8 cellular contexts compared by ENCODE assay signal in the genomic region with DNA sequence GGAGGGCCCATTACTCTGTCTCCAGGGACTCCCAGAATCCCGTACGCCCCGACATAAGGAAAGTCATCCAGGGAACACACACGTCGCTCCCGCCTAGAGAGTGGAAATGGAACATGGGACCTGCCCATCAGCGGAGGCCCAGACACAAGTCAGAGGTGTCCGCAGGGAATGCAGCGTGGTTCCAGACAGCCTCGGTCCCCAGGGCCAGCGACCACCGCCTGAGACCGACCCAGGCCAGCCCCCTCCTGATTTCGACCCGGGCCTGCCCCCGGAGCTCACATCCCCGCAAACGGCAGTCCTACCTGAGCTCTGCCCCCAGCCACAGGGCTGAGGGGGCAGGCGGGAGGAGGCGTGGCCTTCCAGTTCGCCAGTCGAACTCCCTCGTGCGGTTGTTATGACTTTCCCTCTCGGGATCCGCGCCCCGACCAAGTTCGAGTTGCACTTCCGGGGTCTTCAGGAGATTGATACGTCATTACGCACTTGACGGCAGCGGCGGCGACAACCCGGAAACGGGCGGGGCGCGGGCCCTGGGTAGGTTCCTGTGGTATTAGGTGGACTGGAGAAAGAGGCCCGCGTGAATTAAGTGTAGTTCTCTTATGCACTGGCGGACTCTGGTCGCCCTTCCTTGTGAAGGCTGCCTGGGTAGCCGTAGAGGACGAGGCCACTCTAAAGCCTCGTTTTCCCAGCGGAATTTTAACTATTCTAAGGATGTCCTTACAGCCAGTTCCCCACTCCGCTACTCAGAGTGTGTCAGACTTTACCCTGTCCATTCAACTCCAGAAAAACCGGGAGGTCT.
DNase-seq lines count a peak whose midpoint lies in the region; ATAC-seq, FAIRE-seq and TF ChIP-seq lines count a peak whose summit lies in the region.

No MANE protein-coding gene starts in this region.

- peak overlapping the region; percentile 70 to 79 for H3K4me2 ChIP-seq in H1 (ENCODE audit: insufficient read depth in 1 of 2, low read depth in 2 of 2, low read length in 2 of 2)
- H3K4me2 ChIP-seq in mesenchymal stem cell (ENCODE audit: low read length, poor library complexity, severe bottlenecking), result peak overlapping the region; percentile 90

- no peaks in the 10 kb centered on the region for H3K27me3 ChIP-seq in Caco-2 (replicated peaks; ENCODE audit: control insufficient read depth, insufficient read depth, low read length)
- no peaks in the 10 kb centered on the region; a peak in 2 of 7 replicates for H3K27me3 ChIP-seq in H1 (replicated peaks in 1 of 4; ENCODE audit: control insufficient read depth in 3 of 4, extremely low read depth in 1 of 4, insufficient read depth in 3 of 4, low read length in 3 of 4)
- H3K27me3 ChIP-seq in mesenchymal stem cell (ENCODE audit: control insufficient read depth in 1 of 2, insufficient read depth in 1 of 2, low read length in 2 of 2), result no peaks in the 10 kb centered on the region

- POLR2A ChIA-PET in Caco-2 (lab: Charles Lee), result interaction anchor here (1.0 kb wide), 1 partner anchor 16 kb away, joined by 5 read pairs; no protein-coding TSS in a partner anchor
- POLR2A ChIA-PET in H1 (lab: Charles Lee; ENCODE audit: partially characterized antibody), result no interaction called here

- H3K27ac ChIP-seq in H1 (ENCODE audit: low read depth, low read length) (peak overlapping the region; percentile 79; the same call in 1 of the 2 replicates), mesenchymal stem cell (ENCODE audit: low read length, poor library complexity, severe bottlenecking) (peak overlapping the region; percentile 66)

- peak overlapping the region; percentile 55 to 74 (median 64) for H3K9ac ChIP-seq in H1 (replicated peaks in 1 of 4; ENCODE audit: extremely low read depth in 1 of 4, low read depth in 3 of 4, low read length in 3 of 4)
- peak overlapping the region; percentile 95 for H3K9ac ChIP-seq in mesenchymal stem cell (ENCODE audit: low read length)

- H2BK12ac ChIP-seq in H1 (ENCODE audit: low read depth, low read length) (no peak overlapping the region), mesenchymal stem cell (ENCODE audit: low read length in 2 of 2) (peak overlapping the region in 1 of 2 experiments; percentile 87)

- FAIRE-seq in H1 (lab: Jason Lieb, UNC), result peak; percentile 94

- H3K27ac Mint-ChIP-seq in Caco-2 (ENCODE audit: unreplicated experiment), result peak overlapping the region; percentile 96

- H3K36me3 ChIP-seq in Caco-2 (ENCODE audit: control insufficient read depth, insufficient read depth, low read length) (no peaks in the 10 kb centered on the region), H1 (ENCODE audit: control insufficient read depth in 2 of 4, insufficient read depth in 4 of 4, low read length in 3 of 4) (no peaks in the 10 kb centered on the region), mesenchymal stem cell (ENCODE audit: control insufficient read depth in 1 of 2, insufficient read depth in 2 of 2, low read depth in 1 of 2, low read length in 2 of 2) (no peaks in the 10 kb centered on the region)

- no peaks in the 10 kb centered on the region; a peak in 1 of 4 replicates for H3K79me2 ChIP-seq in H1 (ENCODE audit: control insufficient read depth in 1 of 2, insufficient read depth in 2 of 2, low read length in 2 of 2)

- H3K4me3 ChIP-seq in Caco-2 (ENCODE audit: low read depth, low read length), result peak overlapping the region; percentile 86
- peak overlapping the region; percentile 61 to 90 (median 81) for H3K4me3 ChIP-seq in H1 (ENCODE audit: extremely low read depth in 1 of 4, insufficient read depth in 2 of 4, low read depth in 3 of 4, low read length in 4 of 4)
- H3K4me3 ChIP-seq in mesenchymal stem cell (ENCODE audit: insufficient read depth in 1 of 2, low read depth in 1 of 2, low read length in 2 of 2), result peak overlapping the region; percentile 86 to 92

- H2BK5ac ChIP-seq in H1 (ENCODE audit: low read depth, low read length), result peak overlapping the region; percentile 85
- H2BK5ac ChIP-seq in mesenchymal stem cell (ENCODE audit: low read depth, low read length, poor library complexity, severe bottlenecking), result peak overlapping the region; percentile 22

- no peak overlapping the region for H3K23ac ChIP-seq in H1 (ENCODE audit: insufficient read length)
- no peak overlapping the region for H3K23ac ChIP-seq in mesenchymal stem cell (ENCODE audit: low read length in 2 of 2)

- TF ChIP-seq CTCF in Caco-2 (IDR thresholded peaks at IDR 0.05; ENCODE audit: insufficient read depth in 1 of 2, low read depth in 1 of 2, low read length in 1 of 2, severe bottlenecking in 1 of 2, unreplicated experiment in 1 of 2), result peak in 1 of 2 experiments; percentile 40
- TF ChIP-seq CTCF in H1 (IDR thresholded peaks at IDR 0.05; ENCODE audit: control extremely low read depth in 1 of 3, insufficient read depth in 1 of 3, low read depth in 1 of 3, low read length in 3 of 3), result peak in 2 of 3 experiments; percentile 5 to 34; a peak in 2 of 4 replicates

- peak overlapping the region; percentile 89 for H3K18ac ChIP-seq in H1 (ENCODE audit: extremely low read depth, low read length)
- peak overlapping the region; percentile 60 to 93 for H3K18ac ChIP-seq in mesenchymal stem cell (ENCODE audit: low read depth in 1 of 2, low read length in 2 of 2)

- H3K36me3 Mint-ChIP-seq in Caco-2 (ENCODE audit: insufficient read depth, unreplicated experiment), result peaks cover 5% of the 10 kb centered on the region

- DNase-seq in Caco-2 (peak; percentile 96 to 97), HT1080 (ENCODE audit: low read depth) (peak; percentile 97), NOMO-1 (lab: John Stamatoyannopoulos, UW; ENCODE audit: unreplicated experiment in 2 of 2) (peak; percentile 93 to 95), H1 (ENCODE audit: low read depth in 1 of 2, low spot score in 2 of 2) (peak; percentile 92), mesenchymal stem cell (peak; percentile 95)
- DNase-seq in activated CD8-positive, alpha-beta memory T cell treated with anti-CD3 and anti-CD28 coated beads for 48 hours (ENCODE audit: low read depth in 2 of 3, low spot score in 2 of 3), result peak; percentile 70 to 80 (median 74)
- DNase-seq in stimulated activated CD8-positive, alpha-beta memory T cell treated with anti-CD3 and anti-CD28 coated beads, Interleukin-12 subunit alpha, Interleukin-12 subunit beta, amount 100 ng/mL, for 24 hours (ENCODE audit: extremely low read depth), result peak; percentile 86

- intact Hi-C loops in Caco-2 (cut with micrococcal nuclease; ENCODE audit: unreplicated experiment), result loop anchor here (1.0 to 5.0 kb wide), 3 partner anchors 16 to 201 kb away; no protein-coding TSS in a partner anchor

- H3K27me3 Mint-ChIP-seq in Caco-2 (ENCODE audit: insufficient read depth, unreplicated experiment), result no peaks in the 10 kb centered on the region

- no peak overlapping the region; the same call in 1 of the 2 replicates for H2BK20ac ChIP-seq in H1 (ENCODE audit: low read length)

- no peaks in the 10 kb centered on the region for H3K79me1 ChIP-seq in H1 (ENCODE audit: low read depth, low read length)
- peaks cover 12% of the 10 kb centered on the region for H3K79me1 ChIP-seq in mesenchymal stem cell (replicated peaks; ENCODE audit: low read length, poor library complexity, severe bottlenecking)

- TSS peak; percentile 60 for BruUV-seq in Caco-2 (replicated peaks; lab: Mats Ljungman, UMichigan)

- peak overlapping the region; percentile 74 for H3K56ac ChIP-seq in H1 (replicated peaks; ENCODE audit: insufficient read length, low read depth, low read length)

- H4K5ac ChIP-seq in H1 (ENCODE audit: insufficient read length, low read depth, low read length), result peak overlapping the region; percentile 97

- TF ChIP-seq EP300 in H1 (IDR thresholded peaks at IDR 0.05; ENCODE audit: borderline replicate concordance in 1 of 2, low read depth in 2 of 2, low read length in 2 of 2), result 0 out of 3 replicates have a peak, but pooled peaks of 1 of the 2 experiments have one; percentile 33

- peaks cover 2% of the 10 kb centered on the region for H3K9me3 ChIP-seq in Caco-2
- H3K9me3 ChIP-seq in H1 (ENCODE audit: insufficient read depth in 2 of 2, low read depth in 1 of 2, low read length in 1 of 2), result peaks cover under 1 to 6% of the 10 kb centered on the region in 2 experiments; a peak in 3 of 4 replicates
- H3K9me3 ChIP-seq in mesenchymal stem cell (ENCODE audit: control insufficient read depth, low read length), result no peaks in the 10 kb centered on the region

- CTCF ChIA-PET in Caco-2 (lab: Charles Lee) (no interaction called here), H1 (lab: Charles Lee; ENCODE audit: partially characterized antibody) (interaction anchor here (1.0 kb wide), 1 partner anchor 163 kb away, joined by 3 read pairs; no protein-coding TSS in a partner anchor)

- H4K91ac ChIP-seq in H1 (replicated peaks; ENCODE audit: insufficient read length, low read length) (peak overlapping the region; percentile 56), mesenchymal stem cell (ENCODE audit: low read length) (no peak overlapping the region)

- H3K23me2 ChIP-seq in H1 (ENCODE audit: low read depth, low read length), result no peaks in the 10 kb centered on the region

- H3K4me3 Mint-ChIP-seq in Caco-2 (ENCODE audit: unreplicated experiment), result peak overlapping the region; percentile 92

- peak; percentile 72 to 78 for TF ChIP-seq POLR2A in H1 (IDR thresholded peaks at IDR 0.05; ENCODE audit: control extremely low read depth in 1 of 2, low read depth in 2 of 2, low read length in 2 of 2)

- H4K8ac ChIP-seq in H1 (ENCODE audit: extremely low read depth, insufficient read depth, low read length) (peak overlapping the region; percentile 99), mesenchymal stem cell (ENCODE audit: low read length) (peak overlapping the region; percentile 74)

- WGBS in H1 (ENCODE audit: extremely low coverage in 1 of 2, insufficient coverage in 1 of 2, insufficient read length in 1 of 2, insufficient replicate concordance in 2 of 2, low coverage in 1 of 2, low lambda C conversion rate in 2 of 2, missing lambda C conversion rate in 1 of 2), 2 experiments, result 4% methylated on average over 51 of the region's 51 CpGs; no CpG with 5 or more reads in 1 of the 2 experiments
- WGBS in mesenchymal stem cell, result 3% methylated on average over 49 of the region's 51 CpGs

- no peaks in the 10 kb centered on the region for H4K20me1 ChIP-seq in H1 (replicated peaks in 1 of 2; ENCODE audit: control insufficient read depth in 1 of 2, insufficient read depth in 2 of 2, low read length in 2 of 2)

- peaks cover 15% of the 10 kb centered on the region for H3K9me3 Mint-ChIP-seq in Caco-2 (ENCODE audit: unreplicated experiment)

- H3K4me1 Mint-ChIP-seq in Caco-2 (ENCODE audit: low read depth, unreplicated experiment), result peaks cover 20% of the 10 kb centered on the region

- H2AFZ ChIP-seq in H1 (ENCODE audit: low read length), result peak overlapping the region; percentile 98
- H2AFZ ChIP-seq in mesenchymal stem cell (ENCODE audit: low read depth, low read length), result peak overlapping the region; percentile 99

- peaks cover 13% of the 10 kb centered on the region for H3K4me1 ChIP-seq in Caco-2
- H3K4me1 ChIP-seq in H1 (replicated peaks in 1 of 4; ENCODE audit: control insufficient read depth in 3 of 4, insufficient read depth in 4 of 4, low read length in 3 of 4), result no peaks in the 10 kb centered on the region
- no peaks in the 10 kb centered on the region for H3K4me1 ChIP-seq in mesenchymal stem cell (ENCODE audit: control insufficient read depth, insufficient read depth, low read depth, low read length)

- peak in 1 of 2 experiments; percentile 5; a peak in 1 of 4 replicates for TF ChIP-seq RAD21 in H1 (IDR thresholded peaks at IDR 0.05 in 1 of 2, conservative IDR thresholded peaks at IDR 0.05 in 1 of 2; ENCODE audit: low read depth in 2 of 2, low read length in 2 of 2)

- H2BK15ac ChIP-seq in H1 (ENCODE audit: low read length), result no peak overlapping the region; the same call in 1 of the 2 replicates
- peak overlapping the region; percentile 93 for H2BK15ac ChIP-seq in mesenchymal stem cell (ENCODE audit: low read depth, poor library complexity, severe bottlenecking)

- H3K14ac ChIP-seq in H1 (ENCODE audit: insufficient read length), result no peak overlapping the region
- H3K14ac ChIP-seq in mesenchymal stem cell (ENCODE audit: low read length in 2 of 2), result peak overlapping the region in 1 of 2 experiments; percentile 97

- ATAC-seq in GM21367 (IDR thresholded peaks at IDR 0.05; ENCODE audit: unreplicated experiment), result peak; percentile 100

- H3K4ac ChIP-seq in H1 (replicated peaks; ENCODE audit: insufficient read length, low read depth, low read length) (no peak overlapping the region), mesenchymal stem cell (ENCODE audit: low read depth in 1 of 2, low read length in 2 of 2) (peak overlapping the region in 1 of 2 experiments; percentile 97)

- H2BK120ac ChIP-seq in H1 (replicated peaks; ENCODE audit: low read depth, low read length) (no peak overlapping the region), mesenchymal stem cell (ENCODE audit: low read depth, low read length) (peak overlapping the region; percentile 89)

- H2AK5ac ChIP-seq in H1 (ENCODE audit: low read depth, low read length), result no peak overlapping the region
- H2AK5ac ChIP-seq in mesenchymal stem cell (ENCODE audit: low read length, severe bottlenecking), result no peak overlapping the region

Comparison
In these comparisons a context has a peak if more than half of its experiments do, and no peak if none do; other contexts are left out.
1. Peak in every context shown above with its lines: DNase-seq, ATAC-seq, H3K4me3 ChIP-seq and H3K27ac ChIP-seq.